ENCODE assay signal across 1 cellular context in the genomic region with DNA sequence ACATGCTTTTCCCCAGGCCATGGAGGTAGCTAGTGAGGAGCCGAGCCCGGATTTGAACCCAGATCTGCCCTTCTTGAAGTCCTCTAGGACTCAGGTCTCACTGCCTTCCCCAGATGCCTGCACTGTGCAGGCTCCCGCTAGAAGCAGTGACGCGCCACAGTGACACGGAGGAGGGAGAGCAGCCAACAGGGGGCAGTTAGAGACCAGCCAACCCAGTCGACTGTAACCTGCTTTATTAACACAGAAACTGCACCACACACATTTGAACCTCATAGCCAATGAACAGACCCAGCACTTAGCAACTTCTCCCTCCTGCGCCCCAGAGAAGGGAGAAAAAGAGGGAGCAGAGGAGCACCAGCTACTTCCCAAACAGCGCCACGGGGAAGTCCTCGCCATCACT.
TF ChIP-seq lines count a peak whose summit lies in the region.

No MANE protein-coding gene starts in this region.

TF ChIP-seq in K562, 482 proteins besides CTCF, POLR2A, EP300 and RAD21 (continued from another document and continues in another):
- TF ChIP-seq, protein P1, sequence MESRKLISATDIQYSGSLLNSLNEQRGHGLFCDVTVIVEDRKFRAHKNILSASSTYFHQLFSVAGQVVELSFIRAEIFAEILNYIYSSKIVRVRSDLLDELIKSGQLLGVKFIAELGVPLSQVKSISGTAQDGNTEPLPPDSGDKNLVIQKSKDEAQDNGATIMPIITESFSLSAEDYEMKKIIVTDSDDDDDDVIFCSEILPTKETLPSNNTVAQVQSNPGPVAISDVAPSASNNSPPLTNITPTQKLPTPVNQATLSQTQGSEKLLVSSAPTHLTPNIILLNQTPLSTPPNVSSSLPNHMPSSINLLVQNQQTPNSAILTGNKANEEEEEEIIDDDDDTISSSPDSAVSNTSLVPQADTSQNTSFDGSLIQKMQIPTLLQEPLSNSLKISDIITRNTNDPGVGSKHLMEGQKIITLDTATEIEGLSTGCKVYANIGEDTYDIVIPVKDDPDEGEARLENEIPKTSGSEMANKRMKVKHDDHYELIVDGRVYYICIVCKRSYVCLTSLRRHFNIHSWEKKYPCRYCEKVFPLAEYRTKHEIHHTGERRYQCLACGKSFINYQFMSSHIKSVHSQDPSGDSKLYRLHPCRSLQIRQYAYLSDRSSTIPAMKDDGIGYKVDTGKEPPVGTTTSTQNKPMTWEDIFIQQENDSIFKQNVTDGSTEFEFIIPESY (CRISPR knock-in tag; IDR thresholded peaks at IDR 0.05): peak; percentile 73
- no peak for TF ChIP-seq E2F3 (CRISPR knock-in tag; IDR thresholded peaks at IDR 0.05)
- peak; percentile 81 for TF ChIP-seq CREB1 (IDR thresholded peaks at IDR 0.05)
- TF ChIP-seq CREB1 (CRISPR knock-in tag; IDR thresholded peaks at IDR 0.05): peak; percentile 91
- TF ChIP-seq ZBTB17 (CRISPR knock-in tag; IDR thresholded peaks at IDR 0.05): no peak
- TF ChIP-seq PPARD (CRISPR knock-in tag; IDR thresholded peaks at IDR 0.05): no peak
- TF ChIP-seq SLC30A9 (CRISPR knock-in tag; IDR thresholded peaks at IDR 0.05): no peak
- no peak for TF ChIP-seq ZNF699 (CRISPR knock-in tag; IDR thresholded peaks at IDR 0.05; ENCODE audit: insufficient replicate concordance)
- TF ChIP-seq, protein P2, sequence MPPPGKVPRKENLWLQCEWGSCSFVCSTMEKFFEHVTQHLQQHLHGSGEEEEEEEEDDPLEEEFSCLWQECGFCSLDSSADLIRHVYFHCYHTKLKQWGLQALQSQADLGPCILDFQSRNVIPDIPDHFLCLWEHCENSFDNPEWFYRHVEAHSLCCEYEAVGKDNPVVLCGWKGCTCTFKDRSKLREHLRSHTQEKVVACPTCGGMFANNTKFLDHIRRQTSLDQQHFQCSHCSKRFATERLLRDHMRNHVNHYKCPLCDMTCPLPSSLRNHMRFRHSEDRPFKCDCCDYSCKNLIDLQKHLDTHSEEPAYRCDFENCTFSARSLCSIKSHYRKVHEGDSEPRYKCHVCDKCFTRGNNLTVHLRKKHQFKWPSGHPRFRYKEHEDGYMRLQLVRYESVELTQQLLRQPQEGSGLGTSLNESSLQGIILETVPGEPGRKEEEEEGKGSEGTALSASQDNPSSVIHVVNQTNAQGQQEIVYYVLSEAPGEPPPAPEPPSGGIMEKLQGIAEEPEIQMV (tag; conservative IDR thresholded peaks at IDR 0.05; ENCODE audit: low read depth): no peak
- TF ChIP-seq, protein P3, sequence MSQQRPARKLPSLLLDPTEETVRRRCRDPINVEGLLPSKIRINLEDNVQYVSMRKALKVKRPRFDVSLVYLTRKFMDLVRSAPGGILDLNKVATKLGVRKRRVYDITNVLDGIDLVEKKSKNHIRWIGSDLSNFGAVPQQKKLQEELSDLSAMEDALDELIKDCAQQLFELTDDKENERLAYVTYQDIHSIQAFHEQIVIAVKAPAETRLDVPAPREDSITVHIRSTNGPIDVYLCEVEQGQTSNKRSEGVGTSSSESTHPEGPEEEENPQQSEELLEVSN (IDR thresholded peaks at IDR 0.05; ENCODE audit: borderline replicate concordance in 1 of 2, extremely low read depth in 1 of 2, insufficient read depth in 1 of 2, insufficient read length in 1 of 2, low read depth in 1 of 2, low read length in 1 of 2, poor library complexity in 1 of 2, severe bottlenecking in 1 of 2): no peak
- no peak for TF ChIP-seq MAZ (CRISPR knock-in tag; conservative IDR thresholded peaks at IDR 0.05 in 1 of 2, IDR thresholded peaks at IDR 0.05 in 1 of 2)
- TF ChIP-seq RCOR1 (IDR thresholded peaks at IDR 0.05; ENCODE audit: borderline replicate concordance in 1 of 2, low read depth in 2 of 2, low read length in 2 of 2): peak in 1 of 2 experiments; percentile 11; a peak in 1 of 4 replicates
- TF ChIP-seq STAG1 (CRISPR knock-in tag; IDR thresholded peaks at IDR 0.05; ENCODE audit: borderline replicate concordance): peak; percentile 76; the same call in 1 of the 2 replicates
- no peak for TF ChIP-seq EHMT2 (IDR thresholded peaks at IDR 0.05)
- TF ChIP-seq ZNF121 (CRISPR knock-in tag; conservative IDR thresholded peaks at IDR 0.05): no peak
- no peak for TF ChIP-seq POLR3A (IDR thresholded peaks at IDR 0.05; ENCODE audit: borderline replicate concordance, extremely low read depth, insufficient read depth, insufficient read length)
- no peak for TF ChIP-seq ZNF12 (CRISPR knock-in tag; IDR thresholded peaks at IDR 0.05)
- TF ChIP-seq KLF1 (tag; IDR thresholded peaks at IDR 0.05): no peak
- no peak for TF ChIP-seq CEBPG (CRISPR knock-in tag; IDR thresholded peaks at IDR 0.05)
- TF ChIP-seq CEBPG (tag; conservative IDR thresholded peaks at IDR 0.05 in 1 of 2, IDR thresholded peaks at IDR 0.05 in 1 of 2): no peak
- no peak for TF ChIP-seq YY1 (IDR thresholded peaks at IDR 0.05; ENCODE audit: borderline replicate concordance in 1 of 3, control insufficient read depth in 1 of 3, extremely low read depth in 1 of 3, insufficient read depth in 3 of 3, insufficient read length in 1 of 3, insufficient replicate concordance in 2 of 3, low read depth in 1 of 3, low read length in 2 of 3)
- TF ChIP-seq CTBP1 (IDR thresholded peaks at IDR 0.05; ENCODE audit: borderline replicate concordance): peak; percentile 66; the same call in 1 of the 2 replicates
- TF ChIP-seq CBX3 (IDR thresholded peaks at IDR 0.05; ENCODE audit: borderline replicate concordance in 1 of 2, low read length in 2 of 2): no peak
- TF ChIP-seq ZNF140 (CRISPR knock-in tag; IDR thresholded peaks at IDR 0.05): no peak
- TF ChIP-seq RBBP5 (IDR thresholded peaks at IDR 0.05; ENCODE audit: borderline replicate concordance, insufficient read depth, low read length, poor library complexity, severe bottlenecking): no peak
- TF ChIP-seq TEAD4 (IDR thresholded peaks at IDR 0.05; ENCODE audit: low read length): no peak
- no peak for TF ChIP-seq TEAD4 (CRISPR knock-in tag; IDR thresholded peaks at IDR 0.05; ENCODE audit: borderline replicate concordance)
- TF ChIP-seq, protein P4, sequence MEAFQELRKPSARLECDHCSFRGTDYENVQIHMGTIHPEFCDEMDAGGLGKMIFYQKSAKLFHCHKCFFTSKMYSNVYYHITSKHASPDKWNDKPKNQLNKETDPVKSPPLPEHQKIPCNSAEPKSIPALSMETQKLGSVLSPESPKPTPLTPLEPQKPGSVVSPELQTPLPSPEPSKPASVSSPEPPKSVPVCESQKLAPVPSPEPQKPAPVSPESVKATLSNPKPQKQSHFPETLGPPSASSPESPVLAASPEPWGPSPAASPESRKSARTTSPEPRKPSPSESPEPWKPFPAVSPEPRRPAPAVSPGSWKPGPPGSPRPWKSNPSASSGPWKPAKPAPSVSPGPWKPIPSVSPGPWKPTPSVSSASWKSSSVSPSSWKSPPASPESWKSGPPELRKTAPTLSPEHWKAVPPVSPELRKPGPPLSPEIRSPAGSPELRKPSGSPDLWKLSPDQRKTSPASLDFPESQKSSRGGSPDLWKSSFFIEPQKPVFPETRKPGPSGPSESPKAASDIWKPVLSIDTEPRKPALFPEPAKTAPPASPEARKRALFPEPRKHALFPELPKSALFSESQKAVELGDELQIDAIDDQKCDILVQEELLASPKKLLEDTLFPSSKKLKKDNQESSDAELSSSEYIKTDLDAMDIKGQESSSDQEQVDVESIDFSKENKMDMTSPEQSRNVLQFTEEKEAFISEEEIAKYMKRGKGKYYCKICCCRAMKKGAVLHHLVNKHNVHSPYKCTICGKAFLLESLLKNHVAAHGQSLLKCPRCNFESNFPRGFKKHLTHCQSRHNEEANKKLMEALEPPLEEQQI (IDR thresholded peaks at IDR 0.05): no peak
- TF ChIP-seq SNRNP70 (optimal IDR thresholded peaks at IDR 0.05; ENCODE audit: low read depth, low read length): no peak
- TF ChIP-seq, protein P5, sequence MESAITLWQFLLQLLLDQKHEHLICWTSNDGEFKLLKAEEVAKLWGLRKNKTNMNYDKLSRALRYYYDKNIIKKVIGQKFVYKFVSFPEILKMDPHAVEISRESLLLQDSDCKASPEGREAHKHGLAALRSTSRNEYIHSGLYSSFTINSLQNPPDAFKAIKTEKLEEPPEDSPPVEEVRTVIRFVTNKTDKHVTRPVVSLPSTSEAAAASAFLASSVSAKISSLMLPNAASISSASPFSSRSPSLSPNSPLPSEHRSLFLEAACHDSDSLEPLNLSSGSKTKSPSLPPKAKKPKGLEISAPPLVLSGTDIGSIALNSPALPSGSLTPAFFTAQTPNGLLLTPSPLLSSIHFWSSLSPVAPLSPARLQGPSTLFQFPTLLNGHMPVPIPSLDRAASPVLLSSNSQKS (CRISPR knock-in tag; IDR thresholded peaks at IDR 0.05): no peak
- TF ChIP-seq KLF16 (IDR thresholded peaks at IDR 0.05): no peak
- peak; percentile 94 for TF ChIP-seq CREM (IDR thresholded peaks at IDR 0.05; ENCODE audit: low read depth)
- no peak for TF ChIP-seq ZNF324 (CRISPR knock-in tag; IDR thresholded peaks at IDR 0.05)
- no peak for TF ChIP-seq CHD2 (IDR thresholded peaks at IDR 0.05; ENCODE audit: low read depth, low read length)
- TF ChIP-seq, protein P6, sequence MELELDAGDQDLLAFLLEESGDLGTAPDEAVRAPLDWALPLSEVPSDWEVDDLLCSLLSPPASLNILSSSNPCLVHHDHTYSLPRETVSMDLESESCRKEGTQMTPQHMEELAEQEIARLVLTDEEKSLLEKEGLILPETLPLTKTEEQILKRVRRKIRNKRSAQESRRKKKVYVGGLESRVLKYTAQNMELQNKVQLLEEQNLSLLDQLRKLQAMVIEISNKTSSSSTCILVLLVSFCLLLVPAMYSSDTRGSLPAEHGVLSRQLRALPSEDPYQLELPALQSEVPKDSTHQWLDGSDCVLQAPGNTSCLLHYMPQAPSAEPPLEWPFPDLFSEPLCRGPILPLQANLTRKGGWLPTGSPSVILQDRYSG (tag; conservative IDR thresholded peaks at IDR 0.05; ENCODE audit: low read depth): no peak
- TF ChIP-seq NFXL1 (CRISPR knock-in tag; IDR thresholded peaks at IDR 0.05): no peak
- no peak for TF ChIP-seq NFYB (IDR thresholded peaks at IDR 0.05; ENCODE audit: extremely low read depth, insufficient read length)
- peak; percentile 42; the same call in 1 of the 2 replicates for TF ChIP-seq MYC (IDR thresholded peaks at IDR 0.05; ENCODE audit: low read depth, low read length)
- no peak for TF ChIP-seq MYC (CRISPR knock-in tag; IDR thresholded peaks at IDR 0.05; ENCODE audit: borderline replicate concordance, low read depth)
- TF ChIP-seq ESRRA (IDR thresholded peaks at IDR 0.05; ENCODE audit: borderline replicate concordance, low read depth): peak; percentile 67; the same call in 1 of the 2 replicates
- TF ChIP-seq RBM25 (IDR thresholded peaks at IDR 0.05; ENCODE audit: low read depth, low read length, severe bottlenecking): no peak
- no peak for TF ChIP-seq SREBF2 (CRISPR knock-in tag; IDR thresholded peaks at IDR 0.05)
- TF ChIP-seq ZNF431 (CRISPR knock-in tag; IDR thresholded peaks at IDR 0.05): no peak
- TF ChIP-seq BRF1 (IDR thresholded peaks at IDR 0.05; ENCODE audit: borderline replicate concordance, extremely low read depth, insufficient read length): no peak
- TF ChIP-seq, protein P7, sequence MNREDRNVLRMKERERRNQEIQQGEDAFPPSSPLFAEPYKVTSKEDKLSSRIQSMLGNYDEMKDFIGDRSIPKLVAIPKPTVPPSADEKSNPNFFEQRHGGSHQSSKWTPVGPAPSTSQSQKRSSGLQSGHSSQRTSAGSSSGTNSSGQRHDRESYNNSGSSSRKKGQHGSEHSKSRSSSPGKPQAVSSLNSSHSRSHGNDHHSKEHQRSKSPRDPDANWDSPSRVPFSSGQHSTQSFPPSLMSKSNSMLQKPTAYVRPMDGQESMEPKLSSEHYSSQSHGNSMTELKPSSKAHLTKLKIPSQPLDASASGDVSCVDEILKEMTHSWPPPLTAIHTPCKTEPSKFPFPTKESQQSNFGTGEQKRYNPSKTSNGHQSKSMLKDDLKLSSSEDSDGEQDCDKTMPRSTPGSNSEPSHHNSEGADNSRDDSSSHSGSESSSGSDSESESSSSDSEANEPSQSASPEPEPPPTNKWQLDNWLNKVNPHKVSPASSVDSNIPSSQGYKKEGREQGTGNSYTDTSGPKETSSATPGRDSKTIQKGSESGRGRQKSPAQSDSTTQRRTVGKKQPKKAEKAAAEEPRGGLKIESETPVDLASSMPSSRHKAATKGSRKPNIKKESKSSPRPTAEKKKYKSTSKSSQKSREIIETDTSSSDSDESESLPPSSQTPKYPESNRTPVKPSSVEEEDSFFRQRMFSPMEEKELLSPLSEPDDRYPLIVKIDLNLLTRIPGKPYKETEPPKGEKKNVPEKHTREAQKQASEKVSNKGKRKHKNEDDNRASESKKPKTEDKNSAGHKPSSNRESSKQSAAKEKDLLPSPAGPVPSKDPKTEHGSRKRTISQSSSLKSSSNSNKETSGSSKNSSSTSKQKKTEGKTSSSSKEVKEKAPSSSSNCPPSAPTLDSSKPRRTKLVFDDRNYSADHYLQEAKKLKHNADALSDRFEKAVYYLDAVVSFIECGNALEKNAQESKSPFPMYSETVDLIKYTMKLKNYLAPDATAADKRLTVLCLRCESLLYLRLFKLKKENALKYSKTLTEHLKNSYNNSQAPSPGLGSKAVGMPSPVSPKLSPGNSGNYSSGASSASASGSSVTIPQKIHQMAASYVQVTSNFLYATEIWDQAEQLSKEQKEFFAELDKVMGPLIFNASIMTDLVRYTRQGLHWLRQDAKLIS (CRISPR knock-in tag; IDR thresholded peaks at IDR 0.05): no peak; the same call in 1 of the 2 replicates
- TF ChIP-seq ZKSCAN1 (IDR thresholded peaks at IDR 0.05; ENCODE audit: low read depth, low read length): no peak
- TF ChIP-seq NRF1 (conservative IDR thresholded peaks at IDR 0.05 in 1 of 2, IDR thresholded peaks at IDR 0.05 in 1 of 2): 0 out of 4 replicates have a peak, but pooled peaks of 1 of the 2 experiments have one; percentile 28
- no peak for TF ChIP-seq PRPF4 (IDR thresholded peaks at IDR 0.05; ENCODE audit: insufficient read depth, low read depth, low read length, poor library complexity, severe bottlenecking)
- TF ChIP-seq STAT5B (CRISPR knock-in tag; IDR thresholded peaks at IDR 0.05): no peak
- TF ChIP-seq TSC22D4 (tag; IDR thresholded peaks at IDR 0.05): no peak
- TF ChIP-seq SIX5 (IDR thresholded peaks at IDR 0.05; ENCODE audit: borderline replicate concordance in 1 of 2, insufficient read depth in 1 of 2, low read depth in 1 of 2, low read length in 2 of 2): no peak
- TF ChIP-seq, protein P8, sequence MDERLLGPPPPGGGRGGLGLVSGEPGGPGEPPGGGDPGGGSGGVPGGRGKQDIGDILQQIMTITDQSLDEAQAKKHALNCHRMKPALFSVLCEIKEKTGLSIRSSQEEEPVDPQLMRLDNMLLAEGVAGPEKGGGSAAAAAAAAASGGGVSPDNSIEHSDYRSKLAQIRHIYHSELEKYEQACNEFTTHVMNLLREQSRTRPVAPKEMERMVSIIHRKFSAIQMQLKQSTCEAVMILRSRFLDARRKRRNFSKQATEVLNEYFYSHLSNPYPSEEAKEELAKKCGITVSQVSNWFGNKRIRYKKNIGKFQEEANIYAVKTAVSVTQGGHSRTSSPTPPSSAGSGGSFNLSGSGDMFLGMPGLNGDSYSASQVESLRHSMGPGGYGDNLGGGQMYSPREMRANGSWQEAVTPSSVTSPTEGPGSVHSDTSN (CRISPR knock-in tag; IDR thresholded peaks at IDR 0.05; ENCODE audit: low read depth): no peak
- TF ChIP-seq, protein P8 (tag; conservative IDR thresholded peaks at IDR 0.05; ENCODE audit: low read depth): no peak
- TF ChIP-seq SP1 (CRISPR knock-in tag; IDR thresholded peaks at IDR 0.05): no peak
